ENCODE assay signal across 1 cellular context in the genomic region with DNA sequence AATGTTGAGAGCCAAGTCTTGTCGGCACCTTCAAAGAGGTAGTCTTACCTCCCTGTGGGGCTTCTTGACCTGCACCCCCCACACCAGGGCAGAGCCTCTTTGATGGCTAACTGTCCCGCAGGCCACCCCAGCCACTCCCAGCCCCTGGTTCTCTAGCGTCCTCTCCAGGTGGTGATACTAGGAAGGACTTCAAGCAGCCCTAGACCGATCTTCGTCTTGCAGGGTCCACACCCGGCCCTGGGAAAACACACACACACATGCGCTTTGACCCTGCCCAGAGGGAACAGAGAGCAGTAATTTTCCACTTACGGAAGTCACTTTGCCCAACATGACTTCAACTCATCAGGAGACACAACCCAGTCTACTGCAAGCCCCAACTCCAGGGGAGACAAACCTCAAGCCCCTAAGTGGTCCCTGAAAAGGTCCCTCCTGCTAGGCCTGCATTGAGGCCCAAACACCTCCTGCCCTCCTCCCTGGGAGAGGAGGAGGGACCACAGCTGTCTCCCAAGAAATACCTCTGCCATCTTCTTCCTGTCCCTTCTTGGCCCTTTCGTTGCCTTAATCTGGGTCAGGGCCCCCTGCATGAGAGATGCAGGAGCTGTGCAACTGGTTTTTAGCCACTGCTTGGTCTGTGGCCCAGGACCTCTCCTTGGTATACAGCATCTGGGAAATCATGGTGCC.
TF ChIP-seq lines count a peak whose summit lies in the region.

No MANE protein-coding gene starts in this region.

TF ChIP-seq in HepG2, 621 proteins besides CTCF, POLR2A, EP300 and RAD21 (continued from another document and continues in another):
- TF ChIP-seq RFXANK (CRISPR knock-in tag; IDR thresholded peaks at IDR 0.05) (no peak), POLR2AphosphoS2 (IDR thresholded peaks at IDR 0.05; ENCODE audit: low read depth, low read length) (no peak), ZFP36L1 (CRISPR knock-in tag; IDR thresholded peaks at IDR 0.05) (no peak), ZFP36 (IDR thresholded peaks at IDR 0.05; ENCODE audit: borderline replicate concordance, low read depth, low read length, partially characterized antibody) (no peak), AGO1 (IDR thresholded peaks at IDR 0.05; ENCODE audit: low read depth, low read length, poor library complexity, severe bottlenecking) (no peak), SP4 (CRISPR knock-in tag; IDR thresholded peaks at IDR 0.05) (no peak), NR3C1 (CRISPR knock-in tag; IDR thresholded peaks at IDR 0.05) (no peak), ZNF251 (CRISPR knock-in tag; IDR thresholded peaks at IDR 0.05) (0 out of 2 replicates have a peak, but pooled peaks have one; percentile 54), CEBPZ (IDR thresholded peaks at IDR 0.05; ENCODE audit: low read length) (no peak), ZNF619 (CRISPR knock-in tag; IDR thresholded peaks at IDR 0.05) (peak; percentile 61; the same call in 1 of the 2 replicates), PLSCR1 (CRISPR knock-in tag; IDR thresholded peaks at IDR 0.05; ENCODE audit: borderline replicate concordance) (no peak), ZNF263 (CRISPR knock-in tag; IDR thresholded peaks at IDR 0.05) (no peak), ZMAT3 (CRISPR knock-in tag; conservative IDR thresholded peaks at IDR 0.05) (peak; percentile 44; the same call in 1 of the 2 replicates), KDM6A (CRISPR knock-in tag; IDR thresholded peaks at IDR 0.05; ENCODE audit: low read depth) (peak; percentile 52; the same call in 1 of the 2 replicates), IRF2 (CRISPR knock-in tag; IDR thresholded peaks at IDR 0.05) (peak; percentile 77), ZBTB38 (CRISPR knock-in tag; IDR thresholded peaks at IDR 0.05) (peak; percentile 86), ZNF331 (CRISPR knock-in tag; IDR thresholded peaks at IDR 0.05) (peak; percentile 76), CAMTA2 (CRISPR knock-in tag; IDR thresholded peaks at IDR 0.05; ENCODE audit: borderline replicate concordance) (no peak), ZBTB8A (CRISPR knock-in tag; IDR thresholded peaks at IDR 0.05; ENCODE audit: borderline replicate concordance, low read depth) (no peak), ZNF552 (CRISPR knock-in tag; IDR thresholded peaks at IDR 0.05; ENCODE audit: borderline replicate concordance) (peak; percentile 86; the same call in 1 of the 2 replicates), KDM3A (CRISPR knock-in tag; IDR thresholded peaks at IDR 0.05; ENCODE audit: low read depth) (0 out of 2 replicates have a peak, but pooled peaks have one; percentile 25), RARG (CRISPR knock-in tag; IDR thresholded peaks at IDR 0.05; ENCODE audit: low read depth) (no peak), KMT2A (CRISPR knock-in tag; IDR thresholded peaks at IDR 0.05) (0 out of 2 replicates have a peak, but pooled peaks have one; percentile 25), ZNF562 (CRISPR knock-in tag; IDR thresholded peaks at IDR 0.05; ENCODE audit: borderline replicate concordance) (no peak)
- TF ChIP-seq, protein P1, sequence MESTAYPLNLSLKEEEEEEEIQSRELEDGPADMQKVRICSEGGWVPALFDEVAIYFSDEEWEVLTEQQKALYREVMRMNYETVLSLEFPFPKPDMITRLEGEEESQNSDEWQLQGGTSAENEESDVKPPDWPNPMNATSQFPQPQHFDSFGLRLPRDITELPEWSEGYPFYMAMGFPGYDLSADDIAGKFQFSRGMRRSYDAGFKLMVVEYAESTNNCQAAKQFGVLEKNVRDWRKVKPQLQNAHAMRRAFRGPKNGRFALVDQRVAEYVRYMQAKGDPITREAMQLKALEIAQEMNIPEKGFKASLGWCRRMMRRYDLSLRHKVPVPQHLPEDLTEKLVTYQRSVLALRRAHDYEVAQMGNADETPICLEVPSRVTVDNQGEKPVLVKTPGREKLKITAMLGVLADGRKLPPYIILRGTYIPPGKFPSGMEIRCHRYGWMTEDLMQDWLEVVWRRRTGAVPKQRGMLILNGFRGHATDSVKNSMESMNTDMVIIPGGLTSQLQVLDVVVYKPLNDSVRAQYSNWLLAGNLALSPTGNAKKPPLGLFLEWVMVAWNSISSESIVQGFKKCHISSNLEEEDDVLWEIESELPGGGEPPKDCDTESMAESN (CRISPR knock-in tag; conservative IDR thresholded peaks at IDR 0.05): no peak
- TF ChIP-seq, protein P2, sequence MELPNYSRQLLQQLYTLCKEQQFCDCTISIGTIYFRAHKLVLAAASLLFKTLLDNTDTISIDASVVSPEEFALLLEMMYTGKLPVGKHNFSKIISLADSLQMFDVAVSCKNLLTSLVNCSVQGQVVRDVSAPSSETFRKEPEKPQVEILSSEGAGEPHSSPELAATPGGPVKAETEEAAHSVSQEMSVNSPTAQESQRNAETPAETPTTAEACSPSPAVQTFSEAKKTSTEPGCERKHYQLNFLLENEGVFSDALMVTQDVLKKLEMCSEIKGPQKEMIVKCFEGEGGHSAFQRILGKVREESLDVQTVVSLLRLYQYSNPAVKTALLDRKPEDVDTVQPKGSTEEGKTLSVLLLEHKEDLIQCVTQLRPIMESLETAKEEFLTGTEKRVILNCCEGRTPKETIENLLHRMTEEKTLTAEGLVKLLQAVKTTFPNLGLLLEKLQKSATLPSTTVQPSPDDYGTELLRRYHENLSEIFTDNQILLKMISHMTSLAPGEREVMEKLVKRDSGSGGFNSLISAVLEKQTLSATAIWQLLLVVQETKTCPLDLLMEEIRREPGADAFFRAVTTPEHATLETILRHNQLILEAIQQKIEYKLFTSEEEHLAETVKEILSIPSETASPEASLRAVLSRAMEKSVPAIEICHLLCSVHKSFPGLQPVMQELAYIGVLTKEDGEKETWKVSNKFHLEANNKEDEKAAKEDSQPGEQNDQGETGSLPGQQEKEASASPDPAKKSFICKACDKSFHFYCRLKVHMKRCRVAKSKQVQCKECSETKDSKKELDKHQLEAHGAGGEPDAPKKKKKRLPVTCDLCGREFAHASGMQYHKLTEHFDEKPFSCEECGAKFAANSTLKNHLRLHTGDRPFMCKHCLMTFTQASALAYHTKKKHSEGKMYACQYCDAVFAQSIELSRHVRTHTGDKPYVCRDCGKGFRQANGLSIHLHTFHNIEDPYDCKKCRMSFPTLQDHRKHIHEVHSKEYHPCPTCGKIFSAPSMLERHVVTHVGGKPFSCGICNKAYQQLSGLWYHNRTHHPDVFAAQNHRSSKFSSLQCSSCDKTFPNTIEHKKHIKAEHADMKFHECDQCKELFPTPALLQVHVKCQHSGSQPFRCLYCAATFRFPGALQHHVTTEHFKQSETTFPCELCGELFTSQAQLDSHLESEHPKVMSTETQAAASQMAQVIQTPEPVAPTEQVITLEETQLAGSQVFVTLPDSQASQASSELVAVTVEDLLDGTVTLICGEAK (IDR thresholded peaks at IDR 0.05): no peak
- TF ChIP-seq, protein P2 (CRISPR knock-in tag; IDR thresholded peaks at IDR 0.05): peak; percentile 79
- TF ChIP-seq, protein P3, sequence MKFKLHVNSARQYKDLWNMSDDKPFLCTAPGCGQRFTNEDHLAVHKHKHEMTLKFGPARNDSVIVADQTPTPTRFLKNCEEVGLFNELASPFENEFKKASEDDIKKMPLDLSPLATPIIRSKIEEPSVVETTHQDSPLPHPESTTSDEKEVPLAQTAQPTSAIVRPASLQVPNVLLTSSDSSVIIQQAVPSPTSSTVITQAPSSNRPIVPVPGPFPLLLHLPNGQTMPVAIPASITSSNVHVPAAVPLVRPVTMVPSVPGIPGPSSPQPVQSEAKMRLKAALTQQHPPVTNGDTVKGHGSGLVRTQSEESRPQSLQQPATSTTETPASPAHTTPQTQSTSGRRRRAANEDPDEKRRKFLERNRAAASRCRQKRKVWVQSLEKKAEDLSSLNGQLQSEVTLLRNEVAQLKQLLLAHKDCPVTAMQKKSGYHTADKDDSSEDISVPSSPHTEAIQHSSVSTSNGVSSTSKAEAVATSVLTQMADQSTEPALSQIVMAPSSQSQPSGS (CRISPR knock-in tag; IDR thresholded peaks at IDR 0.05): no peak
- TF ChIP-seq, protein P4, sequence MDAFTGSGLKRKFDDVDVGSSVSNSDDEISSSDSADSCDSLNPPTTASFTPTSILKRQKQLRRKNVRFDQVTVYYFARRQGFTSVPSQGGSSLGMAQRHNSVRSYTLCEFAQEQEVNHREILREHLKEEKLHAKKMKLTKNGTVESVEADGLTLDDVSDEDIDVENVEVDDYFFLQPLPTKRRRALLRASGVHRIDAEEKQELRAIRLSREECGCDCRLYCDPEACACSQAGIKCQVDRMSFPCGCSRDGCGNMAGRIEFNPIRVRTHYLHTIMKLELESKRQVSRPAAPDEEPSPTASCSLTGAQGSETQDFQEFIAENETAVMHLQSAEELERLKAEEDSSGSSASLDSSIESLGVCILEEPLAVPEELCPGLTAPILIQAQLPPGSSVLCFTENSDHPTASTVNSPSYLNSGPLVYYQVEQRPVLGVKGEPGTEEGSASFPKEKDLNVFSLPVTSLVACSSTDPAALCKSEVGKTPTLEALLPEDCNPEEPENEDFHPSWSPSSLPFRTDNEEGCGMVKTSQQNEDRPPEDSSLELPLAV (CRISPR knock-in tag; conservative IDR thresholded peaks at IDR 0.05; ENCODE audit: low read depth): no peak
- TF ChIP-seq, protein P5, sequence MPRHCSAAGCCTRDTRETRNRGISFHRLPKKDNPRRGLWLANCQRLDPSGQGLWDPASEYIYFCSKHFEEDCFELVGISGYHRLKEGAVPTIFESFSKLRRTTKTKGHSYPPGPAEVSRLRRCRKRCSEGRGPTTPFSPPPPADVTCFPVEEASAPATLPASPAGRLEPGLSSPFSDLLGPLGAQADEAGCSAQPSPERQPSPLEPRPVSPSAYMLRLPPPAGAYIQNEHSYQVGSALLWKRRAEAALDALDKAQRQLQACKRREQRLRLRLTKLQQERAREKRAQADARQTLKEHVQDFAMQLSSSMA (CRISPR knock-in tag; IDR thresholded peaks at IDR 0.05): no peak
- TF ChIP-seq, protein P6, sequence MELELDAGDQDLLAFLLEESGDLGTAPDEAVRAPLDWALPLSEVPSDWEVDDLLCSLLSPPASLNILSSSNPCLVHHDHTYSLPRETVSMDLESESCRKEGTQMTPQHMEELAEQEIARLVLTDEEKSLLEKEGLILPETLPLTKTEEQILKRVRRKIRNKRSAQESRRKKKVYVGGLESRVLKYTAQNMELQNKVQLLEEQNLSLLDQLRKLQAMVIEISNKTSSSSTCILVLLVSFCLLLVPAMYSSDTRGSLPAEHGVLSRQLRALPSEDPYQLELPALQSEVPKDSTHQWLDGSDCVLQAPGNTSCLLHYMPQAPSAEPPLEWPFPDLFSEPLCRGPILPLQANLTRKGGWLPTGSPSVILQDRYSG (CRISPR knock-in tag; IDR thresholded peaks at IDR 0.05): no peak
